In the genomic region with DNA sequence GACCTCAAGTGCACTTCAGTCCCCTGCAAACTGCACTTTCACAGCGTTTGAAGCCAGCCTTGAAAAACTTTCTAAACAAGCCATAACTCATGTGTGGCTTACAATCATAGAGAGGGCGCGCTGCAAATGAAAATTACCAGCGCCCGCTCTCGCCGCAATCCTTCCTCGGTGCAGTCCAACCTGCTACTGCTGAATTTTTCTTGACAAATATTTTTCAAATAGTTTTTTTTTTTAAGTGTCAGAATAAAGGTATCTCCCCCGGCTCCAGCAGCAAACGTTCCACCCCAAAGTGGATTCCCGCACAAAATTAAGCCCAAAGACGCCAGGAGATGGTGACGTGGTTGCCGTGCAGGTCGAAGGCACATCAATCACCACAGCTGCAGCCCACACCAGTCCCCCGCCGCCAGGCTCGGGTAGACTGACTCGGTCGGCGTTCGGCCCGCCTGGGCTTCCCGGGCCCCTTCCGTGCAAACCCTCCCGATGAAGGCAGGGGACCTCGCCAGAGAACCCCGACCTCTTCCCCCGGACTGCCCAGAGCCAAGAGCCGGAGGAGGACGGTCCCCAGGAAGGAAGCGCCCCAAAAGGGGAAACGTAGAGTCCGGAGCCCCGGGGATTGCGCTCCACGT, we compare ENCODE assay signal across 8 cellular contexts. TPM values are rescaled to one million over a fixed set of nuclear protein-coding genes. Genes with fewer than 3 reads are reported as not detected.
DNase-seq lines count a peak whose midpoint lies in the region; TF ChIP-seq lines count a peak whose summit lies in the region.

No MANE protein-coding gene starts in this region.

- H3K4me2 ChIP-seq in hepatocyte = peak overlapping the region; percentile 89

- no peaks in the 10 kb centered on the region for H3K9me3 ChIP-seq in BE2C
- H3K9me3 ChIP-seq in adrenal gland (replicated peaks in 1 of 3) = no peaks in the 10 kb centered on the region
- H3K9me3 ChIP-seq in hepatocyte (ENCODE audit: low read depth) = no peaks in the 10 kb centered on the region

- H2AFZ ChIP-seq in hepatocyte = peak overlapping the region; percentile 37

- no peaks in the 10 kb centered on the region for H3K9me2 ChIP-seq in hepatocyte (replicated peaks; ENCODE audit: insufficient read depth)

- H3K36me3 ChIP-seq in BE2C = no peaks in the 10 kb centered on the region
- H3K36me3 ChIP-seq in adrenal gland (replicated peaks in 1 of 2) = no peaks in the 10 kb centered on the region
- no peaks in the 10 kb centered on the region for H3K36me3 ChIP-seq in hepatocyte (replicated peaks; ENCODE audit: insufficient read depth, low read depth)

- no peaks in the 10 kb centered on the region for H3K27me3 ChIP-seq in BE2C
- H3K27me3 ChIP-seq in adrenal gland = no peaks in the 10 kb centered on the region
- H3K27me3 ChIP-seq in hepatocyte = no peaks in the 10 kb centered on the region

- TF ChIP-seq CTCF in BE2C (IDR thresholded peaks at IDR 0.05; ENCODE audit: low read depth, low read length) = no peak
- no peak for TF ChIP-seq CTCF in GM20000 (IDR thresholded peaks at IDR 0.05; ENCODE audit: extremely low read depth, missing control alignments)
- TF ChIP-seq CTCF in adrenal gland (IDR thresholded peaks at IDR 0.05) = no peak
- no peak for TF ChIP-seq CTCF in hepatocyte (IDR thresholded peaks at IDR 0.05; ENCODE audit: poor library complexity)
- no peak for TF ChIP-seq CTCF in retinal pigment epithelial cell (conservative IDR thresholded peaks at IDR 0.05; ENCODE audit: low read depth, low read length)

- no peaks in the 10 kb centered on the region for H3K4me1 ChIP-seq in BE2C
- H3K4me1 ChIP-seq in adrenal gland (replicated peaks in 1 of 2) = peaks cover 4 to 25% of the 10 kb centered on the region in 2 donors
- peaks cover 5% of the 10 kb centered on the region for H3K4me1 ChIP-seq in hepatocyte (ENCODE audit: insufficient read depth)

- WGBS in adrenal gland, 4 donors = 0 to 1% (median 0%) methylated on average over 17 to 37 of the region's 37 CpGs
- WGBS in hepatocyte (ENCODE audit: low lambda C conversion rate, missing lambda C conversion rate) = 1% methylated on average over 35 of the region's 37 CpGs

- H3K27ac ChIP-seq in adrenal gland (peak overlapping the region; percentile 68 to 98 (median 94)), hepatocyte (peak overlapping the region; percentile 71)

- H3K4me3 ChIP-seq in BE2C (ENCODE audit: low read depth, low read length) (peak overlapping the region; percentile 99), adrenal gland (peak overlapping the region; percentile 30 to 98 (median 81)), hepatocyte (peak overlapping the region; percentile 80), retinal pigment epithelial cell (ENCODE audit: low read length) (peak overlapping the region; percentile 91)

- peak; percentile 53 for DNase-seq in BE2C
- peak; percentile 21 for DNase-seq in GM20000 (ENCODE audit: low spot score)
- DNase-seq in HT-29 (ENCODE audit: low spot score) = peak; percentile 41
- DNase-seq in SW480 (ENCODE audit: low spot score) = peak; percentile 46
- DNase-seq in adrenal gland = peak; percentile 48 to 78 (median 69)
- DNase-seq in hepatocyte (ENCODE audit: low spot score) = peak; percentile 45
- DNase-seq in retinal pigment epithelial cell (ENCODE audit: low read depth) = no peak
- DNase-seq in retina = no peak

- peaks cover 26% of the 10 kb centered on the region for H4K20me1 ChIP-seq in hepatocyte (ENCODE audit: insufficient read depth, poor library complexity, severe bottlenecking)

- intact Hi-C loops in adrenal gland (cut with DNase I) = loop anchor here in 1 of 2 donors (5.0 to 10.0 kb wide), 2 partner anchors 78 to 130 kb away; partner anchors contain the start of gene MIF4GD

- TF ChIP-seq POLR2A in adrenal gland (IDR thresholded peaks at IDR 0.05) = peak in 1 of 2 donors; percentile 47

- peaks cover 49% of the 10 kb centered on the region for H3K79me2 ChIP-seq in hepatocyte

RNA-seq across cellular contexts. Expression of gene GRB2, which starts 0.6 kb away (rescaled TPM):
- polyA plus RNA-seq in BE2C (2012; ENCODE audit: insufficient read depth, insufficient read length, low read depth) = 86.9 TPM
- 135 and 169 TPM in 2 replicates for total RNA-seq in HT-29 (2014; rRNA removed; shearing (Covaris generic))
- total RNA-seq in adrenal gland (100 to 1,000 TPM; 102 to 374 (median 136) TPM), hepatocyte (90.6 and 101 TPM in 2 replicates)
- polyA plus RNA-seq in adrenal gland (100 to 1,000 TPM in 1 of 3 donors, 10 to 100 TPM in 2; 36.0 to 131 (median 36.1) TPM), hepatocyte (82.7 and 86.7 TPM in 2 replicates)

RNA-seq across cellular contexts. Expression of gene TMEM94, which starts 51.6 kb away (rescaled TPM):
- polyA plus RNA-seq in BE2C (2012; ENCODE audit: insufficient read depth, insufficient read length, low read depth) = 69.8 TPM
- 34.9 and 50.5 TPM in 2 replicates for total RNA-seq in HT-29 (2014; rRNA removed; shearing (Covaris generic))
- total RNA-seq in adrenal gland (100 to 1,000 TPM; 162 to 245 (median 174) TPM), hepatocyte (18.7 and 53.5 TPM in 2 replicates)
- polyA plus RNA-seq in adrenal gland (100 to 1,000 TPM; 132 to 186 (median 134) TPM), hepatocyte (43.5 and 50.7 TPM in 2 replicates)

Comparison
In these comparisons a context has a peak if more than half of its experiments do, and no peak if none do; other contexts are left out.
1. DNase-seq: peak in BE2C (single experiment), GM20000 (single experiment), HT-29 (single experiment), SW480 (single experiment), adrenal gland (7 of 7) and hepatocyte (single experiment); none in retinal pigment epithelial cell (single experiment) and retina (single experiment).
2. Peak in every context shown above with its lines, with median percentiles within 50 percentile points of each other: H3K4me3 ChIP-seq.